In the genomic region with DNA sequence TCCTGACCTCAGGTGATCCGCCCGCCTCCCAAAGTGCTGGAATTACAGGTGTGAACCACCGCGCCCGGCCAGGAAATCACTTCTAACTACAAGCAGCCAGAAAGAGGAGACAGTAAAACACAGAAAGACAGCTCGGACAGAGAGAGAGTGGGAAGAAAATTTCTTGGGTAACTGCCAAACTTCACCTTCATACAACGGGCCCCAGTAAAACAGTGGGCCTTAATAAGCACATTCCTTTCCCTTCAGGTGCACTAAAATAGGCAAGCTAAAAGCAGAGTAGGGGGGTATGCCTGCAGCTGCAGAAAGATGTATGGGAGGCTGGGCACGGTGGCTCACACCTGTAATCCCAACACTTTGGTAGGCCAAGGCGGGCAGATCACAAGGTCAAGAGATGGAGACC, we compare ENCODE assay signal across 1 cellular context.
TF ChIP-seq lines count a peak whose summit lies in the region.
"Not testable (repeated sequence)": the region's sequence is repeated elsewhere in the genome, so short reads cannot be mapped to it uniquely, and the experiment has no call there.

No MANE protein-coding gene starts in this region.

TF ChIP-seq in K562, 482 proteins besides CTCF, POLR2A, EP300 and RAD21:
- peak; percentile 68 for TF ChIP-seq NFIC (IDR thresholded peaks at IDR 0.05)
- not testable (repeated sequence) for TF ChIP-seq ATF3 (IDR thresholded peaks at IDR 0.05)
- 0 out of 2 replicates have a peak, but pooled peaks have one; percentile 57 for TF ChIP-seq ATF3 (CRISPR knock-in tag; conservative IDR thresholded peaks at IDR 0.05)
